1 cellular context compared by ENCODE assay signal in genomic region chr19:10403137-10404021, GRCh38.
A peak's percentile ranks its signal among the peaks of the same experiment; 100 is the strongest.
TF ChIP-seq lines count a peak whose summit lies in the region.

Gene CDC37, minus strand, starts transcription at chr19:10403542. Its CDS starts 63 bp downstream, at chr19:10403479.

TF ChIP-seq in HepG2, 621 proteins besides CTCF, POLR2A, EP300 and RAD21 (continued from another document and continues in another):
- TF ChIP-seq ZHX2 (IDR thresholded peaks at IDR 0.05; ENCODE audit: low read depth) (peak; percentile 81), ZHX2 (CRISPR knock-in tag; IDR thresholded peaks at IDR 0.05; ENCODE audit: borderline replicate concordance) (no peak; the same call in 1 of the 2 replicates), ZNF282 (IDR thresholded peaks at IDR 0.05; ENCODE audit: partially characterized antibody) (no peak), ZNF572 (CRISPR knock-in tag; IDR thresholded peaks at IDR 0.05) (no peak), ZNF562 (CRISPR knock-in tag; IDR thresholded peaks at IDR 0.05; ENCODE audit: borderline replicate concordance) (no peak), PRDM15 (CRISPR knock-in tag; IDR thresholded peaks at IDR 0.05) (no peak), ZNF557 (CRISPR knock-in tag; IDR thresholded peaks at IDR 0.05) (no peak), CAMTA2 (CRISPR knock-in tag; IDR thresholded peaks at IDR 0.05; ENCODE audit: borderline replicate concordance) (no peak), ZNF737 (CRISPR knock-in tag; IDR thresholded peaks at IDR 0.05; ENCODE audit: borderline replicate concordance) (no peak), SMARCE1 (IDR thresholded peaks at IDR 0.05; ENCODE audit: borderline replicate concordance) (no peak), ZNF784 (CRISPR knock-in tag; IDR thresholded peaks at IDR 0.05; ENCODE audit: borderline replicate concordance) (no peak; the same call in 1 of the 2 replicates), KDM2A (CRISPR knock-in tag; IDR thresholded peaks at IDR 0.05; ENCODE audit: borderline replicate concordance, low read depth) (peak; percentile 68), HDAC1 (CRISPR knock-in tag; IDR thresholded peaks at IDR 0.05) (peak; percentile 90), ZNF10 (CRISPR knock-in tag; IDR thresholded peaks at IDR 0.05; ENCODE audit: borderline replicate concordance, low read depth) (no peak), NR2F6 (IDR thresholded peaks at IDR 0.05) (no peak), NR2F6 (CRISPR knock-in tag; IDR thresholded peaks at IDR 0.05) (no peak), NFYC (CRISPR knock-in tag; IDR thresholded peaks at IDR 0.05) (no peak), MLX (CRISPR knock-in tag; IDR thresholded peaks at IDR 0.05) (no peak), ZNF691 (CRISPR knock-in tag; IDR thresholded peaks at IDR 0.05; ENCODE audit: borderline replicate concordance, low read depth) (no peak; the same call in 1 of the 2 replicates), RXRB (CRISPR knock-in tag; IDR thresholded peaks at IDR 0.05; ENCODE audit: borderline replicate concordance) (no peak), DNMT3B (CRISPR knock-in tag; conservative IDR thresholded peaks at IDR 0.05) (no peak), JUNB (CRISPR knock-in tag; IDR thresholded peaks at IDR 0.05; ENCODE audit: borderline replicate concordance) (no peak), GABPB1 (CRISPR knock-in tag; IDR thresholded peaks at IDR 0.05) (peak; percentile 98), ZNF629 (CRISPR knock-in tag; conservative IDR thresholded peaks at IDR 0.05) (no peak), FUBP1 (CRISPR knock-in tag; IDR thresholded peaks at IDR 0.05; ENCODE audit: borderline replicate concordance) (no peak), SNAPC2 (CRISPR knock-in tag; IDR thresholded peaks at IDR 0.05) (no peak), FOXC1 (CRISPR knock-in tag; IDR thresholded peaks at IDR 0.05; ENCODE audit: borderline replicate concordance) (no peak), POLR2AphosphoS2 (IDR thresholded peaks at IDR 0.05; ENCODE audit: low read depth, low read length) (no peak), SMARCC2 (IDR thresholded peaks at IDR 0.05) (no peak), SP2 (CRISPR knock-in tag; IDR thresholded peaks at IDR 0.05) (peak; percentile 84), ZBTB4 (CRISPR knock-in tag; IDR thresholded peaks at IDR 0.05; ENCODE audit: borderline replicate concordance) (no peak), ZNF552 (CRISPR knock-in tag; IDR thresholded peaks at IDR 0.05; ENCODE audit: borderline replicate concordance) (no peak), NKX3-1 (CRISPR knock-in tag; IDR thresholded peaks at IDR 0.05) (0 out of 2 replicates have a peak, but pooled peaks have one; percentile 42), TOE1 (CRISPR knock-in tag; IDR thresholded peaks at IDR 0.05) (peak; percentile 34; the same call in 1 of the 2 replicates), TAF1 (CRISPR knock-in tag; IDR thresholded peaks at IDR 0.05) (peak; percentile 90), ZNF891 (CRISPR knock-in tag; IDR thresholded peaks at IDR 0.05) (no peak; the same call in 1 of the 2 replicates), RNF2 (conservative IDR thresholded peaks at IDR 0.05; ENCODE audit: low read depth) (no peak), ADNP (CRISPR knock-in tag; IDR thresholded peaks at IDR 0.05) (no peak), ZNF724P (CRISPR knock-in tag; IDR thresholded peaks at IDR 0.05; ENCODE audit: borderline replicate concordance) (no peak)
- TF ChIP-seq, protein P1, sequence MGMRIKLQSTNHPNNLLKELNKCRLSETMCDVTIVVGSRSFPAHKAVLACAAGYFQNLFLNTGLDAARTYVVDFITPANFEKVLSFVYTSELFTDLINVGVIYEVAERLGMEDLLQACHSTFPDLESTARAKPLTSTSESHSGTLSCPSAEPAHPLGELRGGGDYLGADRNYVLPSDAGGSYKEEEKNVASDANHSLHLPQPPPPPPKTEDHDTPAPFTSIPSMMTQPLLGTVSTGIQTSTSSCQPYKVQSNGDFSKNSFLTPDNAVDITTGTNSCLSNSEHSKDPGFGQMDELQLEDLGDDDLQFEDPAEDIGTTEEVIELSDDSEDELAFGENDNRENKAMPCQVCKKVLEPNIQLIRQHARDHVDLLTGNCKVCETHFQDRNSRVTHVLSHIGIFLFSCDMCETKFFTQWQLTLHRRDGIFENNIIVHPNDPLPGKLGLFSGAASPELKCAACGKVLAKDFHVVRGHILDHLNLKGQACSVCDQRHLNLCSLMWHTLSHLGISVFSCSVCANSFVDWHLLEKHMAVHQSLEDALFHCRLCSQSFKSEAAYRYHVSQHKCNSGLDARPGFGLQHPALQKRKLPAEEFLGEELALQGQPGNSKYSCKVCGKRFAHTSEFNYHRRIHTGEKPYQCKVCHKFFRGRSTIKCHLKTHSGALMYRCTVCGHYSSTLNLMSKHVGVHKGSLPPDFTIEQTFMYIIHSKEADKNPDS (CRISPR knock-in tag; IDR thresholded peaks at IDR 0.05), result no peak
- TF ChIP-seq, protein P2, sequence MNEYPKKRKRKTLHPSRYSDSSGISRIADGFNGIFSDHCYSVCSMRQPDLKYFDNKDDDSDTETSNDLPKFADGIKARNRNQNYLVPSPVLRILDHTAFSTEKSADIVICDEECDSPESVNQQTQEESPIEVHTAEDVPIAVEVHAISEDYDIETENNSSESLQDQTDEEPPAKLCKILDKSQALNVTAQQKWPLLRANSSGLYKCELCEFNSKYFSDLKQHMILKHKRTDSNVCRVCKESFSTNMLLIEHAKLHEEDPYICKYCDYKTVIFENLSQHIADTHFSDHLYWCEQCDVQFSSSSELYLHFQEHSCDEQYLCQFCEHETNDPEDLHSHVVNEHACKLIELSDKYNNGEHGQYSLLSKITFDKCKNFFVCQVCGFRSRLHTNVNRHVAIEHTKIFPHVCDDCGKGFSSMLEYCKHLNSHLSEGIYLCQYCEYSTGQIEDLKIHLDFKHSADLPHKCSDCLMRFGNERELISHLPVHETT (CRISPR knock-in tag; conservative IDR thresholded peaks at IDR 0.05), result 0 out of 2 replicates have a peak, but pooled peaks have one; percentile 4
